ENCODE assay signal across 24 cellular contexts in genomic region chr9:8284835-8285234, GRCh38.
"Had no signal": no experiment of that assay in that cellular context is flagged by ENCODE, and none has a peak within 500 bp of the region (broad histone marks: within the 10 kb centered on the region; RNA-seq: fewer than 3 reads in every experiment).

No MANE protein-coding gene starts in this region.

- FAIRE-seq: colon, frontal cortex, islet of Langerhans, pancreas had no signal

- H3K27ac ChIP-seq: body of pancreas, left ventricle myocardium inferior, pancreas, prostate gland, right atrium auricular region, suprapubic skin, tibial artery, upper lobe of right lung had no signal

- H3K4me1 ChIP-seq: left ventricle myocardium inferior, prostate gland, right atrium auricular region, suprapubic skin, tibial artery, upper lobe of right lung had no signal

- H3K4me3 ChIP-seq: body of pancreas, left ventricle myocardium inferior, mucosa of descending colon, pancreas, prostate gland, right atrium auricular region, suprapubic skin, tibial artery, upper lobe of right lung had no signal

- DNase-seq: activated CD4-positive, alpha-beta T cell treated with anti-CD3 and anti-CD28 coated beads for 36 hours; activated CD4-positive, alpha-beta T cell treated with anti-CD3 and anti-CD28 coated beads, Interleukin-2, amount 50 U/mL, for 4 hours; activated CD4-positive, CD25-positive, alpha-beta regulatory T cell; activated naive CD4-positive, alpha-beta T cell; activated T-cell treated with anti-CD3 and anti-CD28 coated beads for 4 hours; activated T-cell treated with anti-CD3 and anti-CD28 coated beads, Interleukin-2, amount 50 U/mL, for 72 hours; anterior cingulate cortex; body of pancreas; effector CD8-positive, alpha-beta T cell; left ventricle myocardium inferior; mucosa of descending colon; nucleus accumbens; pancreas; stimulated activated CD4-positive, alpha-beta T cell treated with anti-CD3 and anti-CD28 coated beads, Interleukin-15, amount 100 ng/mL, for 24 hours; stimulated activated CD4-positive, alpha-beta T cell treated with anti-CD3 and anti-CD28 coated beads, Interleukin-2, amount 100 ng/mL, for 24 hours; stimulated activated naive CD4-positive, alpha-beta T cell; tibial artery; upper lobe of right lung had no signal

- H3K9me3 ChIP-seq: body of pancreas, left ventricle myocardium inferior, mucosa of descending colon, pancreas, prostate gland, right atrium auricular region, suprapubic skin, tibial artery, upper lobe of right lung had no signal

- H3K36me3 ChIP-seq: left ventricle myocardium inferior, pancreas, prostate gland, right atrium auricular region, suprapubic skin, tibial artery, upper lobe of right lung had no signal
